ENCODE assay signal across 10 cellular contexts in the genomic region with DNA sequence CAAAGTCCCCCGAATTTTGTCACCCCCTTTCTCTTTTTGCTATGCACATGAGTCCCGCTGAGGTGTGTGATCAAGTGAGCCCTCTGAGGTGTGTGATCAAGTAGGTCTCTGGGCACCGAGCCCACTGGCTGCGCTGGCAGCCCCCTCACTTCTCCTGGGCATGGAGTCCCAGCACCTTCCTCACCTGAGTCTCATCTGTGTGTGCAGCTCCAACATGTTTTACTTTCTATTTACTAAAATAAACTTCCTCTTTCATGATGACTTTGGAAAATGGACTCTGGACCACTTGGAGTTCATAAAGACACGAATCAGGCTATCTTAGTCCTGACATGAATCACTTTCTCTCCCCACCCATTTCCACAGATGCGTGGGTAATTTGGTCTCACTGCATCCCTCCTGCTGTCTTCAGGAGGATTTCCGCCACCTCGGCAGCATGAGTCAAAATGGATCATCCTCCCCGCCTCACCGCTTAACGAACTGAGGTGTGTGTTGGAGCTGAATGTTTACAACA. TPM values are rescaled to one million over a fixed set of nuclear protein-coding genes. Genes with fewer than 3 reads are reported as not detected.
DNase-seq lines count a peak whose midpoint lies in the region; ATAC-seq and TF ChIP-seq lines count a peak whose summit lies in the region.
"Had no signal": no experiment of that assay in that cellular context is flagged by ENCODE, and none has a peak within 500 bp of the region (broad histone marks: within the 10 kb centered on the region; RNA-seq: fewer than 3 reads in every experiment).

No MANE protein-coding gene starts in this region.

- BruUV-seq in IMR-90 (replicated peaks; lab: Mats Ljungman, UMichigan) = no TSS peak

- no peak overlapping the region for H2BK120ac ChIP-seq in IMR-90 (ENCODE audit: low read depth, low read length)

- H4K5ac ChIP-seq in IMR-90 (ENCODE audit: low read depth, low read length) = no peak overlapping the region

- CTCF ChIA-PET in CD4-positive, alpha-beta memory T cell (lab: Charles Lee; ENCODE audit: partially characterized antibody) = interaction anchor here (0.9 to 1.9 kb wide), 5 partner anchors 8 to 132 kb away, joined by 3 to 9 read pairs (median 3); no protein-coding TSS in a partner anchor
- CTCF ChIA-PET in IMR-90 (lab: Yijun Ruan, JAX) = no interaction called here

- intact Hi-C loops in CD4-positive, alpha-beta memory T cell (cut with micrococcal nuclease) = no loop called here
- intact Hi-C loops in IMR-90 (cut with micrococcal nuclease) = no loop called here

- H3K4ac ChIP-seq in IMR-90 (ENCODE audit: low read depth, low read length) = no peak overlapping the region

- no peak overlapping the region for H3K4me2 ChIP-seq in IMR-90 (ENCODE audit: low read depth, low read length)

- H2BK20ac ChIP-seq in IMR-90 (ENCODE audit: low read depth, low read length) = no peak overlapping the region

- WGBS in IMR-90 (ENCODE audit: extremely low coverage in 2 of 2, insufficient read length in 1 of 2), 2 experiments = 90% methylated on average over 1 of the region's 11 CpGs; no CpG with 5 or more reads in 1 of the 2 experiments

- H3K27me3 Mint-ChIP-seq in CD4-positive, alpha-beta memory T cell = no peaks in the 10 kb centered on the region

- H3K56ac ChIP-seq in IMR-90 (ENCODE audit: extremely low read depth, insufficient read depth, low read length) = no peak overlapping the region

- POLR2A ChIA-PET in CD4-positive, alpha-beta memory T cell (lab: Charles Lee; ENCODE audit: partially characterized antibody) = interaction anchor here (0.6 to 2.0 kb wide), 11 partner anchors 9 to 57 kb away, joined by 3 to 11 read pairs (median 4); no protein-coding TSS in a partner anchor
- POLR2A ChIA-PET in IMR-90 (lab: Charles Lee; ENCODE audit: unreplicated experiment) = no interaction called here

- H3K79me1 ChIP-seq in IMR-90 (ENCODE audit: low read depth in 1 of 2, low read length in 2 of 2) = no peaks in the 10 kb centered on the region

- H3K4me1 Mint-ChIP-seq in CD4-positive, alpha-beta memory T cell = peaks cover 14 to 34% (median 19%) of the 10 kb centered on the region in 4 donors

- no peak overlapping the region for H2BK5ac ChIP-seq in IMR-90 (ENCODE audit: low read depth, low read length, poor library complexity, severe bottlenecking)

- no peak overlapping the region for H2AFZ ChIP-seq in IMR-90 (replicated peaks; ENCODE audit: low read length, poor library complexity)

- TF ChIP-seq POLR2A in IMR-90 (IDR thresholded peaks at IDR 0.05; ENCODE audit: low read depth, low read length) = no peak

- H3K27ac ChIP-seq in CD4-positive, alpha-beta memory T cell (ENCODE audit: low read depth, low read length) = no peak overlapping the region
- H3K27ac ChIP-seq in IMR-90 (ENCODE audit: insufficient read depth, low read length) (no peak overlapping the region), brain microvascular endothelial cell (no peak overlapping the region)
- H3K27ac ChIP-seq: upper lobe of right lung had no signal

- TF ChIP-seq CTCF in IMR-90 (conservative IDR thresholded peaks at IDR 0.05; ENCODE audit: low read depth, low read length) = no peak
- no peak for TF ChIP-seq CTCF in brain microvascular endothelial cell (IDR thresholded peaks at IDR 0.05; ENCODE audit: low read depth, low read length, missing control alignments)

- H3K4me1 ChIP-seq in CD4-positive, alpha-beta memory T cell (ENCODE audit: insufficient read depth, low read length) = peaks cover 14% of the 10 kb centered on the region
- peaks cover 2% of the 10 kb centered on the region for H3K4me1 ChIP-seq in IMR-90 (ENCODE audit: control insufficient read depth, insufficient read depth, low read length)
- H3K4me1 ChIP-seq: upper lobe of right lung had no signal

- no peaks in the 10 kb centered on the region for H4K20me1 ChIP-seq in IMR-90 (ENCODE audit: insufficient read depth, low read length)

- H2AK5ac ChIP-seq in IMR-90 (ENCODE audit: low read depth, low read length) = no peak overlapping the region

- 0 out of 3 replicates have a peak overlapping the region, but pooled peaks have one; percentile 28 for H2BK15ac ChIP-seq in IMR-90 (ENCODE audit: low read depth, low read length)

- no peak overlapping the region for H3K18ac ChIP-seq in IMR-90 (ENCODE audit: low read depth, low read length)

- H3K4me3 ChIP-seq in CD4-positive, alpha-beta memory T cell (ENCODE audit: low read length in 2 of 2) = peak overlapping the region; percentile 5 to 36
- H3K4me3 ChIP-seq in IMR-90 (ENCODE audit: insufficient read depth, low read depth, low read length) = no peak overlapping the region
- no peak overlapping the region for H3K4me3 ChIP-seq in brain microvascular endothelial cell (ENCODE audit: low read depth, low read length)
- H3K4me3 ChIP-seq: upper lobe of right lung had no signal

- H3K23ac ChIP-seq in IMR-90 (ENCODE audit: low read depth, low read length) = no peak overlapping the region

- peaks cover 4% of the 10 kb centered on the region; the same call in 1 of the 2 replicates for H3K9me1 ChIP-seq in IMR-90 (ENCODE audit: insufficient read depth, low read length)

- no peak overlapping the region for H4K91ac ChIP-seq in IMR-90 (ENCODE audit: insufficient read depth, low read depth, low read length)

- no peak overlapping the region for H3K9ac ChIP-seq in IMR-90 (ENCODE audit: low read depth, low read length)

- in situ Hi-C loops in IMR-90 (cut with MboI; ENCODE audit: low sequenced_read_pairs) (no loop called here), brain microvascular endothelial cell (cut with HindIII; ENCODE audit: low pct_ligation_motif_present, low sequenced_read_pairs) (no loop called here)

- dilution Hi-C loops in IMR-90 (cut with HindIII; ENCODE audit: low sequenced_read_pairs, unreplicated experiment) = no loop called here

- peak overlapping the region; percentile 70 to 93 (median 88) for H3K4me3 Mint-ChIP-seq in CD4-positive, alpha-beta memory T cell

- H3K9me3 Mint-ChIP-seq in CD4-positive, alpha-beta memory T cell = no peaks in the 10 kb centered on the region

- H3K36me3 Mint-ChIP-seq in CD4-positive, alpha-beta memory T cell = no peaks in the 10 kb centered on the region

- H3K27me3 ChIP-seq in CD4-positive, alpha-beta memory T cell (ENCODE audit: insufficient read depth, low read length) = no peaks in the 10 kb centered on the region
- H3K27me3 ChIP-seq in IMR-90 (ENCODE audit: control insufficient read depth, insufficient read depth, low read length) (no peaks in the 10 kb centered on the region), brain microvascular endothelial cell (replicated peaks) (no peaks in the 10 kb centered on the region)
- H3K27me3 ChIP-seq: upper lobe of right lung had no signal

- no peak overlapping the region for H3K14ac ChIP-seq in IMR-90 (replicated peaks; ENCODE audit: low read depth, low read length)

- H4K8ac ChIP-seq in IMR-90 (ENCODE audit: low read depth in 2 of 2, low read length in 2 of 2) = no peak overlapping the region

- DNase-seq in CD4-positive, alpha-beta memory T cell = peak in 4 of 5 donors; percentile 33 to 53 (median 38)
- DNase-seq in IMR-90 = no peak
- peak; percentile 83 for DNase-seq in activated effector memory CD4-positive, alpha-beta T cell treated with anti-CD3 and anti-CD28 coated beads, Interleukin-2, amount 50 U/mL, for 16 hours
- no peak for DNase-seq in brain microvascular endothelial cell
- no peak for DNase-seq in HuH-7.5 (ENCODE audit: low spot score)
- DNase-seq in NCI-H748 (lab: John Stamatoyannopoulos, UW; ENCODE audit: unreplicated experiment) = no peak
- DNase-seq: NCI-H524, upper lobe of right lung had no signal

- TF ChIP-seq RAD21 in IMR-90 (IDR thresholded peaks at IDR 0.05; ENCODE audit: low read length) = no peak

- no peaks in the 10 kb centered on the region for H3K9me3 ChIP-seq in CD4-positive, alpha-beta memory T cell (ENCODE audit: control insufficient read depth in 1 of 2, low read length in 2 of 2)
- H3K9me3 ChIP-seq in IMR-90 (ENCODE audit: control insufficient read depth, insufficient read depth, low read length) = no peaks in the 10 kb centered on the region
- H3K9me3 ChIP-seq: upper lobe of right lung had no signal

- H3K36me3 ChIP-seq in CD4-positive, alpha-beta memory T cell (ENCODE audit: insufficient read depth, low read length) = no peaks in the 10 kb centered on the region
- H3K36me3 ChIP-seq in IMR-90 (ENCODE audit: control insufficient read depth, insufficient read depth, low read length) = no peaks in the 10 kb centered on the region
- H3K36me3 ChIP-seq in brain microvascular endothelial cell (replicated peaks) = no peaks in the 10 kb centered on the region
- H3K36me3 ChIP-seq: upper lobe of right lung had no signal

- H3K27ac Mint-ChIP-seq in CD4-positive, alpha-beta memory T cell = peak overlapping the region; percentile 69 to 95 (median 88)

- no peak overlapping the region for H2AK9ac ChIP-seq in IMR-90 (replicated peaks; ENCODE audit: low read depth, low read length, poor library complexity)

- ATAC-seq in GM19452 (IDR thresholded peaks at IDR 0.05; ENCODE audit: unreplicated experiment) (peak; percentile 68), IMR-90 (ENCODE audit: low read depth) (no peak), HG03095 (IDR thresholded peaks at IDR 0.05; ENCODE audit: unreplicated experiment) (no peak)
- ATAC-seq: upper lobe of right lung had no signal

TF ChIP-seq in IMR-90, 13 proteins besides CTCF, POLR2A, EP300 and RAD21 (continues in another document):
- TF ChIP-seq BHLHE40 (IDR thresholded peaks at IDR 0.05; ENCODE audit: low read depth, low read length) (no peak), CEBPB (IDR thresholded peaks at IDR 0.05; ENCODE audit: low read depth, low read length) (no peak), RFX5 (IDR thresholded peaks at IDR 0.05; ENCODE audit: low read depth, low read length) (no peak)
- TF ChIP-seq, protein P1, sequence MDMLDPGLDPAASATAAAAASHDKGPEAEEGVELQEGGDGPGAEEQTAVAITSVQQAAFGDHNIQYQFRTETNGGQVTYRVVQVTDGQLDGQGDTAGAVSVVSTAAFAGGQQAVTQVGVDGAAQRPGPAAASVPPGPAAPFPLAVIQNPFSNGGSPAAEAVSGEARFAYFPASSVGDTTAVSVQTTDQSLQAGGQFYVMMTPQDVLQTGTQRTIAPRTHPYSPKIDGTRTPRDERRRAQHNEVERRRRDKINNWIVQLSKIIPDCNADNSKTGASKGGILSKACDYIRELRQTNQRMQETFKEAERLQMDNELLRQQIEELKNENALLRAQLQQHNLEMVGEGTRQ (IDR thresholded peaks at IDR 0.05; ENCODE audit: low read depth, low read length) = no peak

RNA-seq across cellular contexts. Expression of a gene that starts 39.8 kb away (rescaled TPM):
- 10 to 100 TPM; 33.4 to 34.0 TPM for total RNA-seq in CD4-positive, alpha-beta memory T cell
- polyA plus RNA-seq in CD4-positive, alpha-beta memory T cell = 10 to 100 TPM; 45.4 to 97.0 TPM
- total RNA-seq in IMR-90 (2012; rRNA removed) = 2.3 and 6.9 TPM in 2 replicates
- polyA plus RNA-seq in IMR-90 (2012; rRNA removed) = 3.0 and 3.9 TPM in 2 replicates
- 2.5 and 2.9 TPM in 2 replicates for polyA plus RNA-seq in IMR-90 (2012; cell fraction: cytosol; rRNA removed)
- 11.9 and 13.5 TPM in 2 replicates for polyA plus RNA-seq in IMR-90 (2012; cell fraction: nucleus; rRNA removed; ENCODE audit: low replicate concordance)

Comparison
In these comparisons a context has a peak if more than half of its experiments do, and no peak if none do; other contexts are left out.
1. DNase-seq: peak in CD4-positive, alpha-beta memory T cell (4 of 5) and activated effector memory CD4-positive, alpha-beta T cell treated with anti-CD3 and anti-CD28 coated beads, Interleukin-2, amount 50 U/mL, for 16 hours (single experiment); none in IMR-90 (single experiment), brain microvascular endothelial cell (single experiment), HuH-7.5 (single experiment) and NCI-H748 (single experiment).
2. H3K4me3 ChIP-seq: peak in CD4-positive, alpha-beta memory T cell (2 of 2); none in IMR-90 (single experiment) and brain microvascular endothelial cell (single experiment).